8 cellular contexts compared by ENCODE assay signal in genomic region chr5:65925601-65926275, GRCh38. TPM values are rescaled to one million over a fixed set of nuclear protein-coding genes. Genes with fewer than 3 reads are reported as not detected.
DNase-seq lines count a peak whose midpoint lies in the region; ATAC-seq and TF ChIP-seq lines count a peak whose summit lies in the region.

No MANE protein-coding gene starts in this region.

- no peaks in the 10 kb centered on the region for H3K9me3 Mint-ChIP-seq in activated T-helper 2 cell treated with anti-CD3 and anti-CD28 coated beads, Interferon-gamma antibody, Interleukin-2, Interleukin-4, amounts not matched to agents 10 μg/mL and 5 μg/mL and 100 μg/mL, durations not matched to agents 14 hours and 24 hours and 36 hours
- no peaks in the 10 kb centered on the region for H3K9me3 Mint-ChIP-seq in nephron

- H3K4me1 Mint-ChIP-seq in activated T-helper 2 cell treated with anti-CD3 and anti-CD28 coated beads, Interferon-gamma antibody, Interleukin-2, Interleukin-4, amounts not matched to agents 10 μg/mL and 5 μg/mL and 100 μg/mL, durations not matched to agents 14 hours and 24 hours and 36 hours (ENCODE audit: low read depth), result peaks cover 18% of the 10 kb centered on the region
- H3K4me1 Mint-ChIP-seq in nephron, result peaks cover 38% of the 10 kb centered on the region

- peaks cover 9% of the 10 kb centered on the region for H3K36me3 Mint-ChIP-seq in activated T-helper 2 cell treated with anti-CD3 and anti-CD28 coated beads, Interferon-gamma antibody, Interleukin-2, Interleukin-4, amounts not matched to agents 10 μg/mL and 5 μg/mL and 100 μg/mL, durations not matched to agents 14 hours and 24 hours and 36 hours (ENCODE audit: low read depth)
- H3K36me3 Mint-ChIP-seq in nephron (ENCODE audit: low read depth), result peaks cover 8% of the 10 kb centered on the region

- DNase-seq in Daoy (ENCODE audit: low read depth) (peak; percentile 93), fibroblast of peridontal ligament (ENCODE audit: extremely low read depth) (peak; percentile 82)
- peak; percentile 75 for DNase-seq in activated T-helper 2 cell treated with anti-CD3 and anti-CD28 coated beads, Interferon-gamma antibody, Interleukin-2, Interleukin-4, amounts not matched to agents 10 μg/mL and 5 μg/mL and 100 μg/mL, durations not matched to agents 14 hours and 24 hours and 36 hours (ENCODE audit: low spot score)
- peak; percentile 77 for DNase-seq in stimulated activated naive CD8-positive, alpha-beta T cell treated with anti-CD3 and anti-CD28 coated beads, Interleukin-15, Interleukin-2, amounts not matched to agents 100 U/mL and 50 U/mL, for 24 hours

- peak; percentile 56 for ATAC-seq in GM21576 (IDR thresholded peaks at IDR 0.05; ENCODE audit: unreplicated experiment)
- ATAC-seq in stimulated activated naive CD8-positive, alpha-beta T cell treated with anti-CD3 and anti-CD28 coated beads, Interleukin-15, Interleukin-2, amounts not matched to agents 100 U/mL and 50 U/mL, for 24 hours, result peak; percentile 68

- peaks cover 29% of the 10 kb centered on the region for H3K27me3 Mint-ChIP-seq in activated T-helper 2 cell treated with anti-CD3 and anti-CD28 coated beads, Interferon-gamma antibody, Interleukin-2, Interleukin-4, amounts not matched to agents 10 μg/mL and 5 μg/mL and 100 μg/mL, durations not matched to agents 14 hours and 24 hours and 36 hours (ENCODE audit: low read depth)
- H3K27me3 Mint-ChIP-seq in nephron (ENCODE audit: low read depth), result no peaks in the 10 kb centered on the region

- TF ChIP-seq RAD21 in Ishikawa (IDR thresholded peaks at IDR 0.05; ENCODE audit: low read depth), result no peak

- H3K27ac Mint-ChIP-seq in activated T-helper 2 cell treated with anti-CD3 and anti-CD28 coated beads, Interferon-gamma antibody, Interleukin-2, Interleukin-4, amounts not matched to agents 10 μg/mL and 5 μg/mL and 100 μg/mL, durations not matched to agents 14 hours and 24 hours and 36 hours, result peak overlapping the region; percentile 88
- peak overlapping the region; percentile 99 to 100 (median 99) for H3K27ac Mint-ChIP-seq in nephron

- TF ChIP-seq EP300 in Ishikawa (IDR thresholded peaks at IDR 0.05; ENCODE audit: borderline replicate concordance), result peak; percentile 19; the same call in 1 of the 2 replicates

- intact Hi-C loops in activated T-helper 2 cell treated with anti-CD3 and anti-CD28 coated beads, Interferon-gamma antibody, Interleukin-2, Interleukin-4, amounts not matched to agents 10 μg/mL and 5 μg/mL and 100 μg/mL, durations not matched to agents 14 hours and 24 hours and 36 hours (cut with micrococcal nuclease), result loop anchor here (1.0 to 5.0 kb wide), 11 partner anchors 47 to 443 kb away; partner anchors contain the start of genes ADAMTS6, SHLD3, SREK1 and TRAPPC13

- peak overlapping the region; percentile 87 for H3K4me3 Mint-ChIP-seq in activated T-helper 2 cell treated with anti-CD3 and anti-CD28 coated beads, Interferon-gamma antibody, Interleukin-2, Interleukin-4, amounts not matched to agents 10 μg/mL and 5 μg/mL and 100 μg/mL, durations not matched to agents 14 hours and 24 hours and 36 hours (ENCODE audit: low read depth)
- peak overlapping the region; percentile 93 to 95 (median 95) for H3K4me3 Mint-ChIP-seq in nephron

- peak; percentile 28 to 44 (median 41) for TF ChIP-seq CTCF in nephron (IDR thresholded peaks at IDR 0.05; ENCODE audit: unreplicated experiment in 3 of 3)

TF ChIP-seq in Ishikawa, 13 proteins besides CTCF, POLR2A, EP300 and RAD21 (continues in another document):
- TF ChIP-seq CREB1 (IDR thresholded peaks at IDR 0.05; ENCODE audit: low read depth) (no peak), REST (IDR thresholded peaks at IDR 0.05; ENCODE audit: low read depth) (0 out of 2 replicates have a peak, but pooled peaks have one; percentile 19), MAX (IDR thresholded peaks at IDR 0.05) (peak; percentile 67), EGR1 (IDR thresholded peaks at IDR 0.05) (peak; percentile 70), USF1 (IDR thresholded peaks at IDR 0.05) (no peak), TEAD4 (IDR thresholded peaks at IDR 0.05) (no peak; the same call in 1 of the 2 replicates), TCF12 (IDR thresholded peaks at IDR 0.05; ENCODE audit: low read depth) (peak; percentile 27; the same call in 1 of the 2 replicates)

TF ChIP-seq in PFSK-1, 5 proteins besides CTCF, POLR2A, EP300 and RAD21:
- TF ChIP-seq TAF1 (IDR thresholded peaks at IDR 0.05; ENCODE audit: borderline replicate concordance, insufficient read depth, low read length), result peak; percentile 77; the same call in 1 of the 2 replicates
- peak; percentile 24 for TF ChIP-seq FOXP2 (optimal IDR thresholded peaks at IDR 0.05; ENCODE audit: borderline replicate concordance, extremely low read depth, extremely low read length, insufficient read depth)
- peak; percentile 79 for TF ChIP-seq POLR2AphosphoS5 (IDR thresholded peaks at IDR 0.05; ENCODE audit: low read depth, low read length)
- TF ChIP-seq REST (IDR thresholded peaks at IDR 0.05; ENCODE audit: insufficient read depth in 1 of 2, low read depth in 2 of 2, low read length in 2 of 2), result peak in 1 of 2 experiments; percentile 55; a peak in 1 of 4 replicates
- TF ChIP-seq SIN3A (IDR thresholded peaks at IDR 0.05; ENCODE audit: borderline replicate concordance, insufficient read depth, low read length), result no peak
TF ChIP-seq in PFSK-1: peak in this region for 4.

RNA-seq across cellular contexts. Expression of gene ERBIN, which starts 0.6 kb away (rescaled TPM):
- 48.6 and 61.0 TPM in 2 replicates for total RNA-seq in Daoy (2014; rRNA removed; shearing (Covaris generic))
- polyA plus RNA-seq in PFSK-1 (2012; ENCODE audit: insufficient read length, low read depth), result 11.0 TPM
- total RNA-seq in activated T-helper 2 cell treated with anti-CD3 and anti-CD28 coated beads, Interferon-gamma antibody, Interleukin-2, Interleukin-4, amounts not matched to agents 10 μg/mL and 5 μg/mL and 100 μg/mL, durations not matched to agents 14 hours and 24 hours and 36 hours, result 38.8 and 39.3 TPM in 2 replicates

Comparison
In these comparisons a context has a peak if more than half of its experiments do, and no peak if none do; other contexts are left out.
1. Peak in every context shown above with its lines: DNase-seq and ATAC-seq.